ENCODE assay signal across 29 cellular contexts in genomic region chr4:16812041-16812440, GRCh38.
"Had no signal": no experiment of that assay in that cellular context is flagged by ENCODE, and none has a peak within 500 bp of the region (broad histone marks: within the 10 kb centered on the region; RNA-seq: fewer than 3 reads in every experiment).

No MANE protein-coding gene starts in this region.

- H3K4me1 Mint-ChIP-seq: immature natural killer cell; naive thymus-derived CD4-positive, alpha-beta T cell; stimulated activated memory B cell treated with anti-CD40 and anti-IgM and Interleukin-4, amounts not matched to agents 10 μg/mL and 1 μg/mL and 100 μg/mL, for 72 hours; stimulated activated naive CD8-positive, alpha-beta T cell treated with anti-CD3 and anti-CD28 coated beads, Interleukin-15, amount 100 ng/mL, for 72 hours had no signal

- DNase-seq: hypothalamus; immature natural killer cell; kidney; left colon; left lung; midbrain; mucosa of descending colon; naive thymus-derived CD4-positive, alpha-beta T cell; nucleus accumbens; pancreas; posterior cingulate gyrus; retina; right cardiac atrium; stimulated activated CD4-positive, alpha-beta T cell treated with anti-CD3 and anti-CD28 coated beads, Interleukin-12 subunit alpha, Interleukin-12 subunit beta, amount 100 ng/mL, for 4 hours; stimulated activated CD4-positive, alpha-beta T cell treated with anti-CD3 and anti-CD28 coated beads, Interleukin-15, amount 100 ng/mL, for 24 hours; stimulated activated CD4-positive, alpha-beta T cell treated with anti-CD3 and anti-CD28 coated beads, Interleukin-4, amount 100 ng/mL, for 24 hours; stimulated activated naive CD4-positive, alpha-beta T cell treated with Interleukin-2 at 50 U/mL for 16 hours; stimulated activated naive CD8-positive, alpha-beta T cell treated with anti-CD3 and anti-CD28 coated beads, Interleukin-15, amount 100 ng/mL, for 72 hours; testis; thyroid gland; transverse colon; upper lobe of left lung had no signal

- H3K4me3 ChIP-seq: left lung, lung, mucosa of descending colon, pancreas, prostate gland, skin epidermis, testis, thyroid gland, transverse colon, upper lobe of left lung, vagina had no signal

- H3K27me3 ChIP-seq: left lung, pancreas, testis, thyroid gland, transverse colon, upper lobe of left lung, vagina had no signal

- H3K36me3 Mint-ChIP-seq: naive thymus-derived CD4-positive, alpha-beta T cell; stimulated activated memory B cell treated with anti-CD40 and anti-IgM and Interleukin-4, amounts not matched to agents 10 μg/mL and 1 μg/mL and 100 μg/mL, for 72 hours had no signal

- H3K27me3 Mint-ChIP-seq: stimulated activated memory B cell treated with anti-CD40 and anti-IgM and Interleukin-4, amounts not matched to agents 10 μg/mL and 1 μg/mL and 100 μg/mL, for 72 hours had no signal

- H3K27ac Mint-ChIP-seq: immature natural killer cell; naive thymus-derived CD4-positive, alpha-beta T cell; natural killer cell treated with Interleukin-12 subunit alpha and Interleukin-12 subunit beta and Interleukin-15 and Interleukin-18, amount 100 ng/mL, for 72 hours; stimulated activated memory B cell treated with anti-CD40 and anti-IgM and Interleukin-4, amounts not matched to agents 10 μg/mL and 1 μg/mL and 100 μg/mL, for 72 hours; stimulated activated naive CD8-positive, alpha-beta T cell treated with anti-CD3 and anti-CD28 coated beads, Interleukin-15, amount 100 ng/mL, for 72 hours had no signal

- H3K9me3 ChIP-seq: left lung, mucosa of descending colon, pancreas, prostate gland, testis, thyroid gland, transverse colon, upper lobe of left lung, vagina had no signal

- H3K9me3 Mint-ChIP-seq: natural killer cell treated with Interleukin-12 subunit alpha and Interleukin-12 subunit beta and Interleukin-15 and Interleukin-18, amount 100 ng/mL, for 72 hours; neural crest cell; stimulated activated memory B cell treated with anti-CD40 and anti-IgM and Interleukin-4, amounts not matched to agents 10 μg/mL and 1 μg/mL and 100 μg/mL, for 72 hours; stimulated activated naive CD8-positive, alpha-beta T cell treated with anti-CD3 and anti-CD28 coated beads, Interleukin-15, amount 100 ng/mL, for 72 hours had no signal

- H3K4me1 ChIP-seq: left lung, pancreas, prostate gland, testis, thyroid gland, transverse colon had no signal

- H3K27ac ChIP-seq: pancreas, prostate gland, skin epidermis, testis, thyroid gland, transverse colon, vagina had no signal

- H3K4me3 Mint-ChIP-seq: immature natural killer cell; naive thymus-derived CD4-positive, alpha-beta T cell; natural killer cell treated with Interleukin-12 subunit alpha and Interleukin-12 subunit beta and Interleukin-15 and Interleukin-18, amount 100 ng/mL, for 72 hours; neural crest cell; stimulated activated memory B cell treated with anti-CD40 and anti-IgM and Interleukin-4, amounts not matched to agents 10 μg/mL and 1 μg/mL and 100 μg/mL, for 72 hours; stimulated activated naive CD8-positive, alpha-beta T cell treated with anti-CD3 and anti-CD28 coated beads, Interleukin-15, amount 100 ng/mL, for 72 hours had no signal

- H3K36me3 ChIP-seq: left lung, pancreas, prostate gland, thyroid gland, transverse colon, upper lobe of left lung, vagina had no signal
